In the genomic region with DNA sequence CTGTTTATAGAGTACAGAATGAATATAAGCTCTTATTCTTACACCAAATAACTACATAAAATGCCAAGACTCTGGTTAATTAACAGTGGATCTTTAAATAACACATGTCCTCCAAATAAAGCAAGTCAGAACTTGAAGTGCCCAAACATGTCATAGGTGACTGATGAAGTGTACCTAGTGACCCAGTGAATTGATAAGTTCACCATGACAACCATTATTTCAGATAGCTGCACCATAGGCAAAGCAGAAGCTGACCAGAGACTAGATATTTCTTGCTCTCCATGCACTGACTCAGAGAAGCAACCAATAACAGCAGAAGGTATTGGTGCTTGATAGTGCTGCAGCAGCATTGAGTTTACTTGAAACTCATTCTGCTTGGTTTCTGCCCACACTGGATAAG, we compare ENCODE assay signal across 20 cellular contexts.
"Had no signal": no experiment of that assay in that cellular context is flagged by ENCODE, and none has a peak within 500 bp of the region (broad histone marks: within the 10 kb centered on the region; RNA-seq: fewer than 3 reads in every experiment).

No MANE protein-coding gene starts in this region.

- H3K36me3 Mint-ChIP-seq: stimulated activated naive B cell treated with anti-CD40 and anti-IgM and Interleukin-4, amounts not matched to agents 10 μg/mL and 1 μg/mL and 100 μg/mL, for 72 hours had no signal

- DNase-seq: effector CD4-positive, alpha-beta T cell; endodermal cell; erythroblast; foreskin keratinocyte; kidney; left cardiac atrium; mucosa of descending colon; naive thymus-derived CD8-positive, alpha-beta T cell; ovary; stimulated activated CD4-positive, alpha-beta T cell treated with anti-CD3 and anti-CD28 coated beads, Interleukin-2, amount 100 ng/mL, for 24 hours; stimulated activated CD4-positive, alpha-beta T cell treated with anti-CD3 and anti-CD28 coated beads, Interleukin-4, amount 100 ng/mL, for 4 hours; stimulated activated naive B cell treated with anti-CD40 and anti-IgM and Interleukin-4, amounts not matched to agents 10 μg/mL and 1 μg/mL and 100 μg/mL, for 72 hours; stimulated activated naive CD8-positive, alpha-beta T cell treated with anti-CD3 and anti-CD28 coated beads, Interleukin-15, amount 100 ng/mL, for 72 hours; testis had no signal

- H3K4me3 Mint-ChIP-seq: endodermal cell; naive thymus-derived CD8-positive, alpha-beta T cell; stimulated activated naive B cell treated with anti-CD40 and anti-IgM and Interleukin-4, amounts not matched to agents 10 μg/mL and 1 μg/mL and 100 μg/mL, for 72 hours; stimulated activated naive CD8-positive, alpha-beta T cell treated with anti-CD3 and anti-CD28 coated beads, Interleukin-15, amount 100 ng/mL, for 72 hours had no signal

- H3K27me3 Mint-ChIP-seq: stimulated activated naive B cell treated with anti-CD40 and anti-IgM and Interleukin-4, amounts not matched to agents 10 μg/mL and 1 μg/mL and 100 μg/mL, for 72 hours; stimulated activated naive CD8-positive, alpha-beta T cell treated with anti-CD3 and anti-CD28 coated beads, Interleukin-15, amount 100 ng/mL, for 72 hours had no signal

- ATAC-seq: foreskin keratinocyte; left cardiac atrium; mucosa of descending colon; naive thymus-derived CD8-positive, alpha-beta T cell; sciatic nerve; stimulated activated naive B cell treated with anti-CD40 and anti-IgM and Interleukin-4, amounts not matched to agents 10 μg/mL and 1 μg/mL and 100 μg/mL, for 72 hours; stimulated activated naive CD8-positive, alpha-beta T cell treated with anti-CD3 and anti-CD28 coated beads, Interleukin-15, amount 100 ng/mL, for 72 hours had no signal

- H3K4me1 Mint-ChIP-seq: endodermal cell; naive thymus-derived CD8-positive, alpha-beta T cell; stimulated activated naive CD8-positive, alpha-beta T cell treated with anti-CD3 and anti-CD28 coated beads, Interleukin-15, amount 100 ng/mL, for 72 hours had no signal

- H3K27ac Mint-ChIP-seq: endodermal cell; naive thymus-derived CD8-positive, alpha-beta T cell; stimulated activated naive CD8-positive, alpha-beta T cell treated with anti-CD3 and anti-CD28 coated beads, Interleukin-15, amount 100 ng/mL, for 72 hours had no signal

- H3K36me3 ChIP-seq: ovary, prostate gland, tibial nerve had no signal

- H3K27me3 ChIP-seq: foreskin keratinocyte, hepatocyte, ovary, testis, tibial nerve had no signal

- H3K4me3 ChIP-seq: coronary artery, hepatocyte, mucosa of descending colon, ovary, prostate gland, skin epidermis, testis, tibial nerve had no signal

- H3K9me3 ChIP-seq: mucosa of descending colon, ovary, prostate gland, testis, tibial nerve had no signal

- H3K27ac ChIP-seq: coronary artery, foreskin keratinocyte, hepatocyte, ovary, prostate gland, skin epidermis, testis, tibial nerve had no signal

- H3K4me1 ChIP-seq: foreskin keratinocyte, prostate gland, testis, tibial nerve had no signal

- H3K9me3 Mint-ChIP-seq: endodermal cell; naive thymus-derived CD8-positive, alpha-beta T cell; stimulated activated naive CD8-positive, alpha-beta T cell treated with anti-CD3 and anti-CD28 coated beads, Interleukin-15, amount 100 ng/mL, for 72 hours had no signal
